ENCODE assay signal across 22 cellular contexts in the genomic region with DNA sequence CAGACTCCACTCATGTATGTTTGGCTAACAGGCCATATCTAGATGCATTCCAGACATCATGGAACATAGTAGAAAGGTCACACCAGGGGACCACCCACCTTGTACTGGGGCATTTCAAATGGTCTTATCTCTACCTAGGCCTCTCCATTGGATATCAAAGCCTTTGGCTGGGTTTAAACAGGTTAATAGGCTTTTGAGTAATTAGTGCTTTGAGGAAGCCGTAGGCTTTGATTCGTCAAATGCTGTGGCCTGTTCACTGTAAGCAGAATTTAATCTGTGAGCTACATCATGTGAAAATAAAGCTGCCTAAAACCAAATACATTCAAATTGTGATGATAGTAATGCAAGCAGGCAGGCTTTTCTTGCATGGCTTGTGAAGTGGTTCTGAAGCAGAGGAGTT.
"Had no signal": no experiment of that assay in that cellular context is flagged by ENCODE, and none has a peak within 500 bp of the region (broad histone marks: within the 10 kb centered on the region; RNA-seq: fewer than 3 reads in every experiment).

No MANE protein-coding gene starts in this region.

- H3K27me3 ChIP-seq: dorsolateral prefrontal cortex, esophagus squamous epithelium, gastroesophageal sphincter, right atrium auricular region, sigmoid colon, suprapubic skin, tibial artery had no signal

- H3K4me3 Mint-ChIP-seq: naive thymus-derived CD8-positive, alpha-beta T cell; stimulated activated effector memory CD8-positive, alpha-beta T cell treated with anti-CD3 and anti-CD28 coated beads, Interleukin-12 subunit alpha, Interleukin-12 subunit beta, amount 100 ng/mL, for 72 hours had no signal

- H3K36me3 Mint-ChIP-seq: naive thymus-derived CD8-positive, alpha-beta T cell; stimulated activated effector memory CD8-positive, alpha-beta T cell treated with anti-CD3 and anti-CD28 coated beads, Interleukin-12 subunit alpha, Interleukin-12 subunit beta, amount 100 ng/mL, for 72 hours had no signal

- H3K9me3 ChIP-seq: esophagus squamous epithelium, gastroesophageal sphincter, mucosa of descending colon, right atrium auricular region, sigmoid colon, suprapubic skin, tibial artery had no signal

- H3K9me3 Mint-ChIP-seq: naive thymus-derived CD8-positive, alpha-beta T cell; stimulated activated effector memory CD8-positive, alpha-beta T cell treated with anti-CD3 and anti-CD28 coated beads, Interleukin-12 subunit alpha, Interleukin-12 subunit beta, amount 100 ng/mL, for 72 hours had no signal

- H3K36me3 ChIP-seq: esophagus squamous epithelium, gastroesophageal sphincter, right atrium auricular region, sigmoid colon, suprapubic skin, tibial artery had no signal

- H3K4me3 ChIP-seq: dorsolateral prefrontal cortex, esophagus squamous epithelium, gastroesophageal sphincter, mucosa of descending colon, right atrium auricular region, sigmoid colon, skin epidermis, suprapubic skin, tibial artery had no signal

- H3K27ac Mint-ChIP-seq: naive thymus-derived CD8-positive, alpha-beta T cell; stimulated activated effector memory CD8-positive, alpha-beta T cell treated with anti-CD3 and anti-CD28 coated beads, Interleukin-12 subunit alpha, Interleukin-12 subunit beta, amount 100 ng/mL, for 72 hours had no signal

- H3K4me1 ChIP-seq: right atrium auricular region, suprapubic skin had no signal

- H3K4me1 Mint-ChIP-seq: stimulated activated effector memory CD8-positive, alpha-beta T cell treated with anti-CD3 and anti-CD28 coated beads, Interleukin-12 subunit alpha, Interleukin-12 subunit beta, amount 100 ng/mL, for 72 hours had no signal

- DNase-seq: cortex of kidney; dorsolateral prefrontal cortex; effector memory CD4-positive, alpha-beta T cell; esophagus squamous epithelium; foreskin fibroblast; glutamatergic neuron; islet precursor cell; mammary epithelial cell; mucosa of descending colon; naive thymus-derived CD8-positive, alpha-beta T cell; posterior cingulate gyrus; sigmoid colon; stimulated activated CD4-positive, alpha-beta T cell treated with anti-CD3 and anti-CD28 coated beads, Interleukin-2, amount 100 ng/mL, for 48 hours; stimulated activated CD8-positive, alpha-beta memory T cell treated with anti-CD3 and anti-CD28 coated beads, Interleukin-4, amount 100 ng/mL, for 48 hours; stimulated activated naive CD8-positive, alpha-beta T cell treated with anti-CD3 and anti-CD28 coated beads, Interleukin-15, Interleukin-2, amounts not matched to agents 100 U/mL and 50 U/mL, for 24 hours; tibial artery had no signal

- H3K27ac ChIP-seq: dorsolateral prefrontal cortex, epithelial cell of prostate, esophagus squamous epithelium, gastroesophageal sphincter, right atrium auricular region, sigmoid colon, skin epidermis, suprapubic skin, tibial artery had no signal
